Comparison of ENCODE assay signal across 1 cellular context in the genomic region with DNA sequence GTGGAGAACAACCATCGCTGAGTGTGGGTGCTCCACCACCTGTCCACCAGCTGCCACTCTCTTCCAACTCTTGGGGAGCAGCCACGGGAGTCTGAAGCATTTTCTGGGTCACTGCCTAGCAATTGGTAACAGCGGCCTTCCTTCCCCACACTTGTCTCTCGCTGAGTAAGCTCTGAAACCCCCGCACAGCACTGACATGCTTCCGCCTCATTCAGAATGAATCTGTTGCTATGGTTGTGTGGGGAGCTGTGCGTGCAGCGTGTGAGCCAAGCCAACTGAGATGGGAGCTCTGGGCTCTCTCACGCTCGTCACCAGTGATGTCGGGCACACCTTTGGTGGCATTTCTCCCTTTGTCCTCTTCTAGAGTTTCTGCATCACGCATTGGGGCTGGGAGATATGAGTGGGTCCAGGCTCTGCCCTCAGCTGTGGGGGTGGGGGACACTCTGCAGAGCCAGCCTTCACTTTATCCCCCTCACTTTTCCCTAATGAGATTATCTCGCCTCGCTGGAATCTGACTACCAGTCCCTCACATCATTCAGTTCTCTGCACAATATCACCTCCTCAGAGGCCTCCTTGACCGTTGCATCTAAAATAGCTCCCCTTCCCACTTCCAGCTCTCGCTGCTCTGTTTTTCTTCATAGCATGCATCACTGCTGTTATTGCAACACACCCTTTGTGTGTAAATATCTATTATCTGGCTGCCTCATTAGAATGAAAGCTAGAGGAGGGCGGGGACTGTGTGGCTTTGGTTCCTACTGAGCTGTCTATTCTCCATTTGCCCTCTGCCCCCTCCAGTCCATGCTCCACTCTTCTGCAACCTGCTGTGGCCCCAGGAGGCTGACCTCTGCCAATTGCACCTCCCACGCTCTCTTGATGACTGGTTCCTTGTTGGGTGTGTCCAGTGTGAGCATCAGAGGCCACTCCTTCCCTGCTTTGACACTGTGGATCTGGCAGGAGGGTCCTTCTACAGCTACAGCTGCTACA.
TF ChIP-seq lines count a peak whose summit lies in the region.

No MANE protein-coding gene starts in this region.

TF ChIP-seq in GM12878, 131 proteins besides CTCF, POLR2A, EP300 and RAD21 (continued from another document and continues in another):
- TF ChIP-seq ZBTB11 (CRISPR knock-in tag; IDR thresholded peaks at IDR 0.05): no peak
- TF ChIP-seq BHLHE40 (IDR thresholded peaks at IDR 0.05; ENCODE audit: borderline replicate concordance in 1 of 2, low read depth in 2 of 2, low read length in 1 of 2): peak; percentile 83 to 90
- TF ChIP-seq IRF5 (IDR thresholded peaks at IDR 0.05; ENCODE audit: borderline replicate concordance): no peak; the same call in 1 of the 2 replicates
- TF ChIP-seq ZNF207 (IDR thresholded peaks at IDR 0.05; ENCODE audit: borderline replicate concordance): no peak; the same call in 1 of the 2 replicates
- no peak for TF ChIP-seq PRDM15 (CRISPR knock-in tag; IDR thresholded peaks at IDR 0.05)
- TF ChIP-seq ZNF217 (IDR thresholded peaks at IDR 0.05): no peak
- no peak for TF ChIP-seq ZBED1 (IDR thresholded peaks at IDR 0.05; ENCODE audit: borderline replicate concordance)
- TF ChIP-seq, protein P1, sequence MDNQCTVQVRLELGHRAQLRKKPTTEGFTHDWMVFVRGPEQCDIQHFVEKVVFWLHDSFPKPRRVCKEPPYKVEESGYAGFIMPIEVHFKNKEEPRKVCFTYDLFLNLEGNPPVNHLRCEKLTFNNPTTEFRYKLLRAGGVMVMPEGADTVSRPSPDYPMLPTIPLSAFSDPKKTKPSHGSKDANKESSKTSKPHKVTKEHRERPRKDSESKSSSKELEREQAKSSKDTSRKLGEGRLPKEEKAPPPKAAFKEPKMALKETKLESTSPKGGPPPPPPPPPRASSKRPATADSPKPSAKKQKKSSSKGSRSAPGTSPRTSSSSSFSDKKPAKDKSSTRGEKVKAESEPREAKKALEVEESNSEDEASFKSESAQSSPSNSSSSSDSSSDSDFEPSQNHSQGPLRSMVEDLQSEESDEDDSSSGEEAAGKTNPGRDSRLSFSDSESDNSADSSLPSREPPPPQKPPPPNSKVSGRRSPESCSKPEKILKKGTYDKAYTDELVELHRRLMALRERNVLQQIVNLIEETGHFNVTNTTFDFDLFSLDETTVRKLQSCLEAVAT (IDR thresholded peaks at IDR 0.05): peak; percentile 67; the same call in 1 of the 2 replicates
- peak; percentile 75 for TF ChIP-seq SP1 (IDR thresholded peaks at IDR 0.05; ENCODE audit: low read depth, low read length)
- peak; percentile 91 for TF ChIP-seq FOXM1 (IDR thresholded peaks at IDR 0.05; ENCODE audit: low read depth, low read length)
- peak; percentile 81 for TF ChIP-seq RELA (IDR thresholded peaks at IDR 0.05; ENCODE audit: borderline replicate concordance, partially characterized antibody)
- TF ChIP-seq SMARCA5 (IDR thresholded peaks at IDR 0.05): no peak
- peak; percentile 67 for TF ChIP-seq POLR2AphosphoS5 (IDR thresholded peaks at IDR 0.05; ENCODE audit: low read length)
- no peak for TF ChIP-seq SRF (IDR thresholded peaks at IDR 0.05; ENCODE audit: low read depth in 2 of 2, low read length in 2 of 2)
- TF ChIP-seq RFX5 (IDR thresholded peaks at IDR 0.05; ENCODE audit: low read depth, low read length): no peak
- no peak for TF ChIP-seq ATF3 (IDR thresholded peaks at IDR 0.05; ENCODE audit: borderline replicate concordance, extremely low read depth, low read depth, low read length)
- TF ChIP-seq BCL3 (IDR thresholded peaks at IDR 0.05; ENCODE audit: borderline replicate concordance, insufficient read depth, low read depth, low read length, poor library complexity, severe bottlenecking): peak; percentile 77
- TF ChIP-seq, protein P2, sequence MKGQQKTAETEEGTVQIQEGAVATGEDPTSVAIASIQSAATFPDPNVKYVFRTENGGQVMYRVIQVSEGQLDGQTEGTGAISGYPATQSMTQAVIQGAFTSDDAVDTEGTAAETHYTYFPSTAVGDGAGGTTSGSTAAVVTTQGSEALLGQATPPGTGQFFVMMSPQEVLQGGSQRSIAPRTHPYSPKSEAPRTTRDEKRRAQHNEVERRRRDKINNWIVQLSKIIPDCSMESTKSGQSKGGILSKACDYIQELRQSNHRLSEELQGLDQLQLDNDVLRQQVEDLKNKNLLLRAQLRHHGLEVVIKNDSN (IDR thresholded peaks at IDR 0.05; ENCODE audit: borderline replicate concordance, extremely low read length, insufficient read depth, low read depth, low read length): no peak
- peak; percentile 81; the same call in 1 of the 2 replicates for TF ChIP-seq BMI1 (IDR thresholded peaks at IDR 0.05; ENCODE audit: borderline replicate concordance)
- peak; percentile 70; the same call in 1 of the 2 replicates for TF ChIP-seq BACH1 (IDR thresholded peaks at IDR 0.05; ENCODE audit: borderline replicate concordance)
- no peak for TF ChIP-seq KDM1A (IDR thresholded peaks at IDR 0.05; ENCODE audit: borderline replicate concordance)
- peak; percentile 27; the same call in 1 of the 2 replicates for TF ChIP-seq MTA3 (IDR thresholded peaks at IDR 0.05; ENCODE audit: borderline replicate concordance, low read length)
- TF ChIP-seq JUNB (IDR thresholded peaks at IDR 0.05): peak; percentile 82
- no peak for TF ChIP-seq CEBPB (IDR thresholded peaks at IDR 0.05; ENCODE audit: borderline replicate concordance in 1 of 2, low read depth in 2 of 2, low read length in 2 of 2)
- TF ChIP-seq, protein P3, sequence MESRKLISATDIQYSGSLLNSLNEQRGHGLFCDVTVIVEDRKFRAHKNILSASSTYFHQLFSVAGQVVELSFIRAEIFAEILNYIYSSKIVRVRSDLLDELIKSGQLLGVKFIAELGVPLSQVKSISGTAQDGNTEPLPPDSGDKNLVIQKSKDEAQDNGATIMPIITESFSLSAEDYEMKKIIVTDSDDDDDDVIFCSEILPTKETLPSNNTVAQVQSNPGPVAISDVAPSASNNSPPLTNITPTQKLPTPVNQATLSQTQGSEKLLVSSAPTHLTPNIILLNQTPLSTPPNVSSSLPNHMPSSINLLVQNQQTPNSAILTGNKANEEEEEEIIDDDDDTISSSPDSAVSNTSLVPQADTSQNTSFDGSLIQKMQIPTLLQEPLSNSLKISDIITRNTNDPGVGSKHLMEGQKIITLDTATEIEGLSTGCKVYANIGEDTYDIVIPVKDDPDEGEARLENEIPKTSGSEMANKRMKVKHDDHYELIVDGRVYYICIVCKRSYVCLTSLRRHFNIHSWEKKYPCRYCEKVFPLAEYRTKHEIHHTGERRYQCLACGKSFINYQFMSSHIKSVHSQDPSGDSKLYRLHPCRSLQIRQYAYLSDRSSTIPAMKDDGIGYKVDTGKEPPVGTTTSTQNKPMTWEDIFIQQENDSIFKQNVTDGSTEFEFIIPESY (IDR thresholded peaks at IDR 0.05): no peak
- peak; percentile 59; the same call in 1 of the 2 replicates for TF ChIP-seq TCF3 (IDR thresholded peaks at IDR 0.05; ENCODE audit: borderline replicate concordance, insufficient read depth, low read depth, low read length)
- no peak for TF ChIP-seq SPI1 (IDR thresholded peaks at IDR 0.05; ENCODE audit: borderline replicate concordance, insufficient read depth, low read depth, low read length)
- peak; percentile 39; the same call in 1 of the 2 replicates for TF ChIP-seq NR2C1 (IDR thresholded peaks at IDR 0.05)
- TF ChIP-seq HSF1 (IDR thresholded peaks at IDR 0.05; ENCODE audit: low read depth, low read length): no peak
- no peak for TF ChIP-seq E2F8 (IDR thresholded peaks at IDR 0.05; ENCODE audit: low read depth, partially characterized antibody)
- no peak for TF ChIP-seq ZNF274 (IDR thresholded peaks at IDR 0.05; ENCODE audit: insufficient read depth, insufficient read length)
